Comparison of ENCODE assay signal across 8 cellular contexts in genomic region chr17:50026901-50027638, GRCh38. TPM values are rescaled to one million over a fixed set of nuclear protein-coding genes. Genes with fewer than 3 reads are reported as not detected.
A peak's percentile ranks its signal among the peaks of the same experiment; 100 is the strongest.
DNase-seq lines count a peak whose midpoint lies in the region; ATAC-seq lines count a peak whose summit lies in the region.

No MANE protein-coding gene starts in this region.

- peak; percentile 46 for ATAC-seq in central memory CD8-positive, alpha-beta T cell (replicated peaks; ENCODE audit: extremely low read depth, poor library complexity, severe bottlenecking)
- ATAC-seq in left colon (peak; percentile 92), HG02610 (IDR thresholded peaks at IDR 0.05; ENCODE audit: unreplicated experiment) (no peak)

- H3K27ac Mint-ChIP-seq in central memory CD8-positive, alpha-beta T cell (ENCODE audit: low read depth) = no peak overlapping the region

- peak overlapping the region; percentile 57 for H3K4me3 Mint-ChIP-seq in central memory CD8-positive, alpha-beta T cell

- H3K4me1 Mint-ChIP-seq in central memory CD8-positive, alpha-beta T cell = peaks cover 5% of the 10 kb centered on the region

- peaks cover 39% of the 10 kb centered on the region for H3K27me3 Mint-ChIP-seq in central memory CD8-positive, alpha-beta T cell

- peak; percentile 60 for DNase-seq in NK-92 treated with Interleukin-12 subunit alpha and Interleukin-12 subunit beta, amount 100 ng/mL, for 24 hours (lab: John Stamatoyannopoulos, UW)
- DNase-seq in NK-92 (lab: John Stamatoyannopoulos, UW; ENCODE audit: unreplicated experiment) = no peak
- DNase-seq in NCI-H2107 (lab: John Stamatoyannopoulos, UW) = peak; percentile 46
- peak; percentile 69 for DNase-seq in activated CD4-positive, alpha-beta T cell treated with anti-CD3 and anti-CD28 coated beads for 1 hour
- DNase-seq in central memory CD8-positive, alpha-beta T cell (ENCODE audit: low spot score in 2 of 2) = peak; percentile 65 to 76
- peak; percentile 64 to 89 for DNase-seq in left colon
- peak; percentile 74 for DNase-seq in stimulated activated CD4-positive, alpha-beta T cell treated with anti-CD3 and anti-CD28 coated beads, Interleukin-1b, Interleukin-23, amount 100 ng/mL, for 48 hours

- intact Hi-C loops in left colon (cut with DNase I, micrococcal nuclease) = loop anchor here in 1 of 2 donors (2.0 to 5.0 kb wide), 2 partner anchors 40 to 60 kb away; no protein-coding TSS in a partner anchor

- no peaks in the 10 kb centered on the region for H3K9me3 Mint-ChIP-seq in central memory CD8-positive, alpha-beta T cell

- no peaks in the 10 kb centered on the region for H3K36me3 Mint-ChIP-seq in central memory CD8-positive, alpha-beta T cell (ENCODE audit: insufficient read depth)

RNA-seq across cellular contexts. Expression of gene ITGA3, which starts 28.8 kb away (rescaled TPM):
- total RNA-seq in left colon = 100 to 1,000 TPM; 130 to 170 TPM

RNA-seq across cellular contexts. Expression of gene DLX3, which starts 32.0 kb away (rescaled TPM):
- total RNA-seq in left colon = not detected

RNA-seq across cellular contexts. Expression of gene DLX4, which starts 58.1 kb away (rescaled TPM):
- total RNA-seq in left colon = under 1 TPM in 1 of 2 donors, not detected in 1; 0.20 TPM
